ENCODE assay signal across 8 cellular contexts in genomic region chr1:39081266-39082139, GRCh38. TPM values are rescaled to one million over a fixed set of nuclear protein-coding genes. Genes with fewer than 3 reads are reported as not detected.
DNase-seq lines count a peak whose midpoint lies in the region; ATAC-seq, FAIRE-seq and TF ChIP-seq lines count a peak whose summit lies in the region.

No MANE protein-coding gene starts in this region.

- H3K9me3 ChIP-seq in BLaER1 treated with 17β-estradiol and CSF1 and Interleukin-3, amounts not matched to agents 10 nM and 100 nM (replicated peaks in 1 of 11) = no peaks in the 10 kb centered on the region
- H3K9me3 ChIP-seq in HEK293 (ENCODE audit: control insufficient read depth, insufficient read depth, low read depth, low read length) (no peaks in the 10 kb centered on the region), pancreas (no peaks in the 10 kb centered on the region)

- H3K4me2 ChIP-seq in BLaER1 treated with 17β-estradiol and CSF1 and Interleukin-3, amounts not matched to agents 10 nM and 100 nM = peak overlapping the region; percentile 93 to 100 (median 98)

- peaks cover 20% of the 10 kb centered on the region for H3K27me3 Mint-ChIP-seq in activated CD8-positive, alpha-beta T cell treated with anti-CD3 and anti-CD28 coated beads for 36 hours

- POLR2A ChIA-PET in HEK293 (lab: Yijun Ruan, JAX) = no interaction called here
- POLR2A ChIA-PET in activated CD8-positive, alpha-beta T cell treated with anti-CD3 and anti-CD28 coated beads for 36 hours (lab: Charles Lee) = interaction anchor here (0.6 kb wide), 1 partner anchor 913 kb away, joined by 3 read pairs; no protein-coding TSS in a partner anchor

- CTCF ChIA-PET in HEK293 (lab: Yijun Ruan, JAX) = interaction anchor here (0.7 to 1.6 kb wide), 2 partner anchors 10 to 231 kb away, joined by 3 read pairs; no protein-coding TSS in a partner anchor
- CTCF ChIA-PET in activated CD8-positive, alpha-beta T cell treated with anti-CD3 and anti-CD28 coated beads for 36 hours (lab: Charles Lee) = interaction anchor here (1.0 to 3.1 kb wide), 4 partner anchors 10 to 84 kb away, joined by 3 to 12 read pairs (median 6); no protein-coding TSS in a partner anchor

- peaks cover 30 to 40% (median 35%) of the 10 kb centered on the region in 11 experiments for H3K27me3 ChIP-seq in BLaER1 treated with 17β-estradiol and CSF1 and Interleukin-3, amounts not matched to agents 10 nM and 100 nM
- peaks cover 0 to 4% (median 0%) of the 10 kb centered on the region in 4 donors for H3K27me3 ChIP-seq in pancreas

- H3K36me3 Mint-ChIP-seq in activated CD8-positive, alpha-beta T cell treated with anti-CD3 and anti-CD28 coated beads for 36 hours (ENCODE audit: low read depth) = no peaks in the 10 kb centered on the region

- intact Hi-C loops in activated CD8-positive, alpha-beta T cell treated with anti-CD3 and anti-CD28 coated beads for 36 hours (cut with micrococcal nuclease) = no loop called here
- intact Hi-C loops in pancreas (cut with DNase I) = no loop called here

- H3K27ac ChIP-seq in BLaER1 treated with 17β-estradiol and CSF1 and Interleukin-3, amounts not matched to agents 10 nM and 100 nM = peak overlapping the region in 6 of 11 experiments; percentile 4 to 67 (median 22); a peak in 6 of 22 replicates
- H3K27ac ChIP-seq in HEK293 (ENCODE audit: extremely low read depth, low read depth, low read length) = no peak overlapping the region; the same call in 1 of the 2 replicates
- H3K27ac ChIP-seq in pancreas = no peak overlapping the region

- H3K27ac Mint-ChIP-seq in activated CD8-positive, alpha-beta T cell treated with anti-CD3 and anti-CD28 coated beads for 36 hours = no peak overlapping the region

- H3K9me3 Mint-ChIP-seq in activated CD8-positive, alpha-beta T cell treated with anti-CD3 and anti-CD28 coated beads for 36 hours = no peaks in the 10 kb centered on the region

- TF ChIP-seq CTCF in HEK293 (tag by site-specific recombination; IDR thresholded peaks at IDR 0.05) (no peak), foreskin fibroblast (IDR thresholded peaks at IDR 0.05; ENCODE audit: low read depth, low read length) (no peak), pancreas (IDR thresholded peaks at IDR 0.05) (no peak)
- TF ChIP-seq CTCF in activated CD8-positive, alpha-beta T cell treated with anti-CD3 and anti-CD28 coated beads for 36 hours (IDR thresholded peaks at IDR 0.05) = no peak

- H3K9ac ChIP-seq in BLaER1 treated with 17β-estradiol and CSF1 and Interleukin-3, amounts not matched to agents 10 nM and 100 nM = peak overlapping the region; percentile 55 to 80 (median 69)

- no peaks in the 10 kb centered on the region for H3K36me3 ChIP-seq in BLaER1 treated with 17β-estradiol and CSF1 and Interleukin-3, amounts not matched to agents 10 nM and 100 nM
- H3K36me3 ChIP-seq in HEK293 (ENCODE audit: control insufficient read depth in 2 of 2, insufficient read depth in 1 of 2, low read length in 2 of 2) = no peaks in the 10 kb centered on the region
- H3K36me3 ChIP-seq in pancreas = no peaks in the 10 kb centered on the region

- no peak for FAIRE-seq in pancreas (lab: Jason Lieb, UNC)

- 1 to 2% methylated on average over 56 to 107 of the region's 117 CpGs for WGBS in pancreas, 2 donors

- H4K20me1 ChIP-seq in BLaER1 treated with 17β-estradiol and CSF1 and Interleukin-3, amounts not matched to agents 10 nM and 100 nM = peaks cover 0 to 7% (median 0%) of the 10 kb centered on the region in 11 experiments; a peak in 1 of 22 replicates

- ATAC-seq in activated CD8-positive, alpha-beta T cell treated with anti-CD3 and anti-CD28 coated beads for 36 hours = peak; percentile 69
- ATAC-seq in pancreas (peak; percentile 29 to 69 (median 46)), GM19351 (IDR thresholded peaks at IDR 0.05; ENCODE audit: unreplicated experiment) (no peak), GM18907 (IDR thresholded peaks at IDR 0.05; ENCODE audit: unreplicated experiment) (no peak), HG03378 (IDR thresholded peaks at IDR 0.05; ENCODE audit: unreplicated experiment) (no peak)

- DNase-seq in activated CD8-positive, alpha-beta T cell treated with anti-CD3 and anti-CD28 coated beads for 36 hours = peak; percentile 28
- peak in 1 of 2 donors; percentile 55 for DNase-seq in foreskin fibroblast
- DNase-seq in pancreas = peak in 3 of 6 donors; percentile 32 to 76 (median 71)

- H3K4me1 ChIP-seq in BLaER1 treated with 17β-estradiol and CSF1 and Interleukin-3, amounts not matched to agents 10 nM and 100 nM = peaks cover 17 to 68% (median 42%) of the 10 kb centered on the region in 10 experiments
- H3K4me1 ChIP-seq in HEK293 (ENCODE audit: control insufficient read depth, insufficient read depth, low read length) (no peaks in the 10 kb centered on the region; the same call in 1 of the 2 replicates), pancreas (peaks cover 0 to 8% (median 4%) of the 10 kb centered on the region in 3 donors)

- H3K4me3 Mint-ChIP-seq in activated CD8-positive, alpha-beta T cell treated with anti-CD3 and anti-CD28 coated beads for 36 hours = no peak overlapping the region

- peaks cover 4% of the 10 kb centered on the region for H3K4me1 Mint-ChIP-seq in activated CD8-positive, alpha-beta T cell treated with anti-CD3 and anti-CD28 coated beads for 36 hours (ENCODE audit: low read depth)

- peak overlapping the region; percentile 61 to 77 (median 68) for H3K4me3 ChIP-seq in BLaER1 treated with 17β-estradiol and CSF1 and Interleukin-3, amounts not matched to agents 10 nM and 100 nM
- H3K4me3 ChIP-seq in HEK293 (ENCODE audit: low read depth, low read length) = peak overlapping the region; percentile 32
- H3K4me3 ChIP-seq in foreskin fibroblast (ENCODE audit: low read depth in 1 of 2, low read length in 2 of 2) = peak overlapping the region; percentile 49 to 55
- peak overlapping the region in 3 of 4 donors; percentile 13 to 52 (median 40) for H3K4me3 ChIP-seq in pancreas

TF ChIP-seq in HEK293, 187 proteins besides CTCF, POLR2A, EP300 and RAD21:
- TF ChIP-seq ZBTB8A (tag by site-specific recombination; IDR thresholded peaks at IDR 0.05) (0 out of 2 replicates have a peak, but pooled peaks have one; percentile 33), ZBTB26 (tag by site-specific recombination; optimal IDR thresholded peaks at IDR 0.05) (peak; percentile 49), ZNF558 (tag by site-specific recombination; IDR thresholded peaks at IDR 0.05) (no peak), ZNF654 (tag by site-specific recombination; IDR thresholded peaks at IDR 0.05; ENCODE audit: low read depth) (no peak), ZBTB44 (tag by site-specific recombination; IDR thresholded peaks at IDR 0.05) (peak; percentile 17; the same call in 1 of the 2 replicates), ZNF660 (tag by site-specific recombination; IDR thresholded peaks at IDR 0.05) (peak; percentile 79; the same call in 1 of the 2 replicates), IKZF3 (tag by site-specific recombination; IDR thresholded peaks at IDR 0.05) (0 out of 2 replicates have a peak, but pooled peaks have one; percentile 24)

RNA-seq across cellular contexts. Expression of gene NDUFS5, which starts 55.4 kb away (rescaled TPM):
- 100 to 1,000 TPM; 153 to 178 TPM for total RNA-seq in activated CD8-positive, alpha-beta T cell treated with anti-CD3 and anti-CD28 coated beads for 36 hours
- total RNA-seq in pancreas = 10 to 100 TPM; 52.2 to 82.6 (median 66.9) TPM
- polyA plus RNA-seq in pancreas = 100 to 1,000 TPM; 257 to 319 TPM

Comparison
In these comparisons a context has a peak if more than half of its experiments do, and no peak if none do; other contexts are left out.
1. H3K27ac ChIP-seq: peak in BLaER1 treated with 17β-estradiol and CSF1 and Interleukin-3, amounts not matched to agents 10 nM and 100 nM (6 of 11); none in HEK293 (single experiment) and pancreas (0 of 4).
2. ATAC-seq: peak in activated CD8-positive, alpha-beta T cell treated with anti-CD3 and anti-CD28 coated beads for 36 hours (single experiment) and pancreas (4 of 4); none in GM19351 (single experiment), GM18907 (single experiment) and HG03378 (single experiment).
3. Peak in every context shown above with its lines, with median percentiles within 50 percentile points of each other: H3K4me3 ChIP-seq.